8 cellular contexts compared by ENCODE assay signal in genomic region chr12:109998241-109998903, GRCh38. TPM values are rescaled to one million over a fixed set of nuclear protein-coding genes. Genes with fewer than 3 reads are reported as not detected.
A peak's percentile ranks its signal among the peaks of the same experiment; 100 is the strongest.
DNase-seq lines count a peak whose midpoint lies in the region; ATAC-seq, FAIRE-seq and TF ChIP-seq lines count a peak whose summit lies in the region.

No MANE protein-coding gene starts in this region.

- H4K20me1 ChIP-seq in GM12878 (ENCODE audit: control insufficient read depth, insufficient read depth), result no peaks in the 10 kb centered on the region

- no TSS peak for BruUV-seq in GM12878 (replicated peaks; lab: Mats Ljungman, UMichigan)

- POLR2A ChIA-PET in GM12878 (lab: Charles Lee), result interaction anchor here (0.9 to 4.6 kb wide), 6 partner anchors 10 to 116 kb away, joined by 3 to 40 read pairs (median 4); no protein-coding TSS in a partner anchor

- RAD21 ChIA-PET in GM12878 (lab: Charles Lee; ENCODE audit: unreplicated experiment), result interaction anchor here (1.0 to 3.8 kb wide), 2 partner anchors 13 to 25 kb away, joined by 4 to 31 read pairs; no protein-coding TSS in a partner anchor

- H3K36me3 ChIP-seq in ACC112 (ENCODE audit: insufficient read depth, low read length), result no peaks in the 10 kb centered on the region
- H3K36me3 ChIP-seq in GM12878 (ENCODE audit: control insufficient read depth in 2 of 2, insufficient read depth in 2 of 2, low read length in 1 of 2), result peaks cover 0 to 5% of the 10 kb centered on the region in 2 experiments; a peak in 1 of 4 replicates
- no peaks in the 10 kb centered on the region for H3K36me3 ChIP-seq in mucosa of rectum (ENCODE audit: control insufficient read depth in 2 of 2, insufficient read depth in 2 of 2, low read length in 2 of 2)

- TF ChIP-seq RAD21 in GM12878 (IDR thresholded peaks at IDR 0.05; ENCODE audit: insufficient read depth, low read depth, low read length), result no peak

- H3K4me1 ChIP-seq in ACC112 (ENCODE audit: control insufficient read depth, insufficient read depth, low read length, unreplicated experiment), result peaks cover 36% of the 10 kb centered on the region
- peaks cover 18% of the 10 kb centered on the region for H3K4me1 ChIP-seq in GM12878 (ENCODE audit: control insufficient read depth, insufficient read depth, low read length)
- peaks cover 25 to 30% of the 10 kb centered on the region in 2 donors for H3K4me1 ChIP-seq in mucosa of rectum (ENCODE audit: control insufficient read depth in 2 of 2, insufficient read depth in 2 of 2, low read length in 2 of 2)

- TF ChIP-seq CTCF in HFFc6 (IDR thresholded peaks at IDR 0.05), result no peak
- no peak for TF ChIP-seq CTCF in GM12878 (IDR thresholded peaks at IDR 0.05 in 2 of 3, conservative IDR thresholded peaks at IDR 0.05 in 1 of 3; ENCODE audit: control insufficient read depth in 2 of 3, extremely low read depth in 1 of 3, insufficient read depth in 1 of 3, low read depth in 3 of 3, low read length in 3 of 3)

- H3K27ac Mint-ChIP-seq in HFFc6, result peak overlapping the region; percentile 99

- H3K27me3 ChIP-seq in ACC112 (ENCODE audit: insufficient read depth, low read length), result no peaks in the 10 kb centered on the region
- no peaks in the 10 kb centered on the region for H3K27me3 ChIP-seq in GM12878 (replicated peaks in 1 of 2; ENCODE audit: control insufficient read depth in 2 of 2, insufficient read depth in 2 of 2, low read length in 1 of 2)
- H3K27me3 ChIP-seq in mucosa of rectum (ENCODE audit: control insufficient read depth in 2 of 2, insufficient read depth in 2 of 2, low read length in 2 of 2), result no peaks in the 10 kb centered on the region

- SMC1A ChIA-PET in GM12878 (lab: Charles Lee; ENCODE audit: uncharacterized antibody, unreplicated experiment), result interaction anchor here (0.5 to 3.7 kb wide), 11 partner anchors 11 to 512 kb away, joined by 3 to 32 read pairs (median 4); no protein-coding TSS in a partner anchor

- intact Hi-C loops in GM12878 (cut with micrococcal nuclease; ENCODE audit: unreplicated experiment), result no loop called here

- H3K79me2 ChIP-seq in ACC112 (ENCODE audit: control insufficient read depth, insufficient read depth, low read length, unreplicated experiment) (peaks cover 65% of the 10 kb centered on the region), GM12878 (ENCODE audit: control insufficient read depth, insufficient read depth, low read length) (peaks cover 68% of the 10 kb centered on the region)

- 4% methylated on average over 9 of the region's 9 CpGs for WGBS in GM12878 (ENCODE audit: insufficient coverage, insufficient replicate concordance, low lambda C conversion rate, missing lambda C conversion rate)

- no peak for FAIRE-seq in GM12878 (lab: Jason Lieb, UNC)

- in situ Hi-C loops in GM12878 (cut with MboI), result no loop called here

- ATAC-seq in GM12878 (no peak), HG03025 (IDR thresholded peaks at IDR 0.05; ENCODE audit: low FRiP score, unreplicated experiment) (no peak), HG02840 (IDR thresholded peaks at IDR 0.05; ENCODE audit: low FRiP score, unreplicated experiment) (no peak)

- no peak for DNase-seq in HFFc6
- DNase-seq in GM12878 (ENCODE audit: low read depth, low spot score), result no peak
- DNase-seq in SHP77 (lab: John Stamatoyannopoulos, UW), result no peak
- no peak for DNase-seq in retina

- TF ChIP-seq EP300 in GM12878 (IDR thresholded peaks at IDR 0.05; ENCODE audit: borderline replicate concordance in 1 of 2, control insufficient read depth in 1 of 2, low read depth in 2 of 2, low read length in 2 of 2), result no peak

- H3K9me3 ChIP-seq in GM12878 (replicated peaks; ENCODE audit: control insufficient read depth, insufficient read depth, low read length) (no peaks in the 10 kb centered on the region), mucosa of rectum (ENCODE audit: control insufficient read depth in 2 of 2, low read length in 2 of 2) (no peaks in the 10 kb centered on the region)

- CTCF ChIA-PET in GM12878 (lab: Yijun Ruan, JAX), result interaction anchor here (0.9 to 1.6 kb wide), 2 partner anchors 13 to 46 kb away, joined by 4 to 8 read pairs; no protein-coding TSS in a partner anchor

- H3K27me3 Mint-ChIP-seq in HFFc6 (ENCODE audit: insufficient read depth), result peaks cover 5% of the 10 kb centered on the region; the same call in 1 of the 2 replicates

- H2AFZ ChIP-seq in ACC112 (ENCODE audit: low read length, unreplicated experiment), result peak overlapping the region; percentile 84
- H2AFZ ChIP-seq in GM12878 (ENCODE audit: control insufficient read depth, low read depth, low read length), result peak overlapping the region; percentile 99

- H3K9me3 Mint-ChIP-seq in HFFc6, result no peaks in the 10 kb centered on the region

- H3K27ac ChIP-seq in ACC112 (ENCODE audit: low read depth, low read length), result no peak overlapping the region
- peak overlapping the region; percentile 99 for H3K27ac ChIP-seq in GM12878 (ENCODE audit: control insufficient read depth, insufficient read depth)
- peak overlapping the region in 1 of 2 donors; percentile 85 for H3K27ac ChIP-seq in mucosa of rectum (ENCODE audit: low read depth in 2 of 2, low read length in 2 of 2)

- peak overlapping the region; percentile 46 for H3K4me2 ChIP-seq in GM12878 (ENCODE audit: control insufficient read depth, insufficient read depth)

- peak overlapping the region; percentile 95 for H3K9ac ChIP-seq in GM12878 (ENCODE audit: control insufficient read depth, insufficient read depth, low read length)
- peak overlapping the region; percentile 58 to 86 for H3K9ac ChIP-seq in mucosa of rectum (ENCODE audit: low read depth in 1 of 2, low read length in 2 of 2)

- peak overlapping the region; percentile 99 for H3K4me3 Mint-ChIP-seq in HFFc6

- peaks cover 63% of the 10 kb centered on the region for H3K4me1 Mint-ChIP-seq in HFFc6 (ENCODE audit: low read depth)

- H3K4me3 ChIP-seq in ACC112 (ENCODE audit: low read depth, low read length), result peak overlapping the region; percentile 73
- H3K4me3 ChIP-seq in GM12878, result peak overlapping the region; percentile 92
- peak overlapping the region; percentile 75 to 94 for H3K4me3 ChIP-seq in mucosa of rectum (ENCODE audit: low read length in 2 of 2)

- peaks cover 31% of the 10 kb centered on the region for H3K36me3 Mint-ChIP-seq in HFFc6 (ENCODE audit: low read depth)

- TF ChIP-seq POLR2A in GM12878 (IDR thresholded peaks at IDR 0.05; ENCODE audit: low read depth, low read length), result no peak

RNA-seq across cellular contexts. Expression of gene ANKRD13A, which starts 0.9 kb away (rescaled TPM):
- 100 to 1,000 TPM; 133 to 150 (median 146) TPM for total RNA-seq in HFFc6 (2021; fragmentation: NEBNext Ultra II Directional; extraction: Animal tissue kit (Norgen Biotek cat#: 25700))
- total RNA-seq in GM12878 (2013; cell fraction: nucleolus; rRNA removed), result 186 and 192 TPM in 2 replicates
- total RNA-seq in GM12878 (2014; rRNA removed) (90.1 and 93.4 TPM in 2 replicates), GM12878 (2014; rRNA removed; fragmentation: Illumina TruSeq; extraction: Trizol) (76.9 and 85.2 TPM in 2 replicates), GM12878 (2021) (78.8 and 81.4 TPM in 2 replicates)
- 44.8 TPM for polyA plus RNA-seq in GM12878 (2011; ENCODE audit: low read depth)
- polyA plus RNA-seq in GM12878 (2011; rRNA removed) (82.8 and 110 TPM in 2 replicates), GM12878 (2014; fragmentation: Illumina TruSeq; extraction: Trizol) (76.2 and 106 TPM in 2 replicates), GM12878 (2014; fragmentation: Nextera tagmentation; extraction: Ambion mirVana) (10 to 100 TPM; 10.2 to 18.2 TPM), GM12878 (2014; rRNA removed) (75.2 and 89.1 TPM in 2 replicates), GM12878 (2016; fragmentation: Nextera tagmentation; extraction: Ambion mirVana) (10 to 100 TPM; 38.5 to 40.3 TPM)
- 76.6 and 102 TPM in 2 replicates for polyA plus RNA-seq in GM12878 (2011; cell fraction: cytosol; rRNA removed)
- polyA plus RNA-seq in GM12878 (2011; cell fraction: nucleus; rRNA removed), result 147 and 169 TPM in 2 replicates
- 53.4 and 59.4 TPM in 2 replicates for polyA plus RNA-seq in GM12878 (2012)
- 65.0 and 97.9 TPM in 2 replicates for polyA minus RNA-seq in GM12878 (2011; rRNA and poly(A)+ RNA removed)
- 22.2 and 25.9 TPM in 2 replicates for polyA minus RNA-seq in GM12878 (2011; cell fraction: cytosol; rRNA and poly(A)+ RNA removed)
- polyA minus RNA-seq in GM12878 (2011; cell fraction: nucleus; rRNA and poly(A)+ RNA removed), result 35.7 and 47.7 TPM in 2 replicates

RNA-seq across cellular contexts. Expression of gene GIT2, which starts 2.2 kb away (rescaled TPM):
- total RNA-seq in HFFc6 (2021; fragmentation: NEBNext Ultra II Directional; extraction: Animal tissue kit (Norgen Biotek cat#: 25700)), result 10 to 100 TPM; 56.9 to 68.8 (median 64.9) TPM
- total RNA-seq in GM12878 (2013; cell fraction: nucleolus; rRNA removed), result 220 and 223 TPM in 2 replicates
- total RNA-seq in GM12878 (2014; rRNA removed) (34.0 and 34.3 TPM in 2 replicates), GM12878 (2014; rRNA removed; fragmentation: Illumina TruSeq; extraction: Trizol) (43.7 and 44.3 TPM in 2 replicates), GM12878 (2021) (44.1 and 45.5 TPM in 2 replicates)
- 24.2 TPM for polyA plus RNA-seq in GM12878 (2011; ENCODE audit: low read depth)
- polyA plus RNA-seq in GM12878 (2011; rRNA removed) (44.1 and 47.7 TPM in 2 replicates), GM12878 (2014; fragmentation: Illumina TruSeq; extraction: Trizol) (47.3 and 55.8 TPM in 2 replicates), GM12878 (2014; fragmentation: Nextera tagmentation; extraction: Ambion mirVana) (1 to 10 TPM; 9.1 to 9.4 TPM), GM12878 (2014; rRNA removed) (42.0 and 43.3 TPM in 2 replicates), GM12878 (2016; fragmentation: Nextera tagmentation; extraction: Ambion mirVana) (10 to 100 TPM; 49.9 TPM)
- 34.4 and 36.4 TPM in 2 replicates for polyA plus RNA-seq in GM12878 (2011; cell fraction: cytosol; rRNA removed)
- polyA plus RNA-seq in GM12878 (2011; cell fraction: nucleus; rRNA removed), result 77.9 TPM in 2 replicates
- polyA plus RNA-seq in GM12878 (2012), result 28.0 and 33.4 TPM in 2 replicates
- 71.2 and 81.6 TPM in 2 replicates for polyA minus RNA-seq in GM12878 (2011; rRNA and poly(A)+ RNA removed)
- polyA minus RNA-seq in GM12878 (2011; cell fraction: cytosol; rRNA and poly(A)+ RNA removed), result 11.9 and 25.9 TPM in 2 replicates
- 57.8 and 95.2 TPM in 2 replicates for polyA minus RNA-seq in GM12878 (2011; cell fraction: nucleus; rRNA and poly(A)+ RNA removed)

RNA-seq across cellular contexts. Expression of gene C12orf76, which starts 50.0 kb away (rescaled TPM):
- 1 to 10 TPM; 4.2 to 5.8 (median 4.6) TPM for total RNA-seq in HFFc6 (2021; fragmentation: NEBNext Ultra II Directional; extraction: Animal tissue kit (Norgen Biotek cat#: 25700))
- 26.2 TPM in 2 replicates for total RNA-seq in GM12878 (2013; cell fraction: nucleolus; rRNA removed)
- total RNA-seq in GM12878 (2014; rRNA removed) (10.1 and 12.2 TPM in 2 replicates), GM12878 (2014; rRNA removed; fragmentation: Illumina TruSeq; extraction: Trizol) (7.9 and 9.1 TPM in 2 replicates), GM12878 (2021) (9.3 and 11.1 TPM in 2 replicates)
- 10.2 TPM for polyA plus RNA-seq in GM12878 (2011; ENCODE audit: low read depth)
- polyA plus RNA-seq in GM12878 (2011; rRNA removed) (20.4 and 27.4 TPM in 2 replicates), GM12878 (2014; fragmentation: Illumina TruSeq; extraction: Trizol) (8.8 and 14.0 TPM in 2 replicates), GM12878 (2014; fragmentation: Nextera tagmentation; extraction: Ambion mirVana) (1 to 10 TPM; 3.6 to 4.6 TPM), GM12878 (2014; rRNA removed) (12.1 and 13.7 TPM in 2 replicates), GM12878 (2016; fragmentation: Nextera tagmentation; extraction: Ambion mirVana) (10 to 100 TPM; 13.7 to 13.8 TPM)
- polyA plus RNA-seq in GM12878 (2011; cell fraction: cytosol; rRNA removed), result 17.2 and 18.4 TPM in 2 replicates
- polyA plus RNA-seq in GM12878 (2011; cell fraction: nucleus; rRNA removed), result 12.1 and 15.3 TPM in 2 replicates
- 15.5 and 19.8 TPM in 2 replicates for polyA plus RNA-seq in GM12878 (2012)
- polyA minus RNA-seq in GM12878 (2011; rRNA and poly(A)+ RNA removed), result 12.4 and 15.9 TPM in 2 replicates
- 4.4 and 6.1 TPM in 2 replicates for polyA minus RNA-seq in GM12878 (2011; cell fraction: cytosol; rRNA and poly(A)+ RNA removed)
- 3.9 and 6.8 TPM in 2 replicates for polyA minus RNA-seq in GM12878 (2011; cell fraction: nucleus; rRNA and poly(A)+ RNA removed)
